ENCODE assay signal across 9 cellular contexts in genomic region chr1:203672354-203672753, GRCh38. TPM values are rescaled to one million over a fixed set of nuclear protein-coding genes. Genes with fewer than 3 reads are reported as not detected.
A peak's percentile ranks its signal among the peaks of the same experiment; 100 is the strongest.
DNase-seq lines count a peak whose midpoint lies in the region; ATAC-seq, FAIRE-seq and TF ChIP-seq lines count a peak whose summit lies in the region.
"Had no signal": no experiment of that assay in that cellular context is flagged by ENCODE, and none has a peak within 500 bp of the region (broad histone marks: within the 10 kb centered on the region; RNA-seq: fewer than 3 reads in every experiment).

No MANE protein-coding gene starts in this region.

- TF ChIP-seq CTCF in liver (IDR thresholded peaks at IDR 0.05; ENCODE audit: low read depth, low read length, missing input control): no peak
- TF ChIP-seq CTCF in HepG2 (CRISPR knock-in tag; IDR thresholded peaks at IDR 0.05): no peak

- intact Hi-C loops in HepG2 (cut with micrococcal nuclease; ENCODE audit: unreplicated experiment) (no loop called here), aorta (cut with DNase I) (loop anchor here (2.0 to 5.0 kb wide), 2 partner anchors 20 to 45 kb away; partner anchors contain the start of gene ATP2B4 (in 1 of the 2))

- no peaks in the 10 kb centered on the region for H3K9me3 Mint-ChIP-seq in effector memory CD8-positive, alpha-beta T cell

- BruUV-seq in HepG2 (replicated peaks; lab: Mats Ljungman, UMichigan): no TSS peak

- DNase-seq in HepG2 (ENCODE audit: low spot score): no peak
- DNase-seq in effector memory CD8-positive, alpha-beta T cell: peak; percentile 30 to 55 (median 54)
- DNase-seq in myocyte (ENCODE audit: low read depth): peak; percentile 72
- DNase-seq in aorta: peak; percentile 75 to 87
- DNase-seq in activated CD4-positive, alpha-beta T cell treated with anti-CD3 and anti-CD28 coated beads for 1 hour: no peak
- DNase-seq in NCI-H2171 treated with DMSO at 0.1 percent for 48 hours (lab: John Stamatoyannopoulos, UW): no peak
- DNase-seq: NCI-H446 had no signal

- peak overlapping the region; percentile 72 to 79 for H3K4me3 Mint-ChIP-seq in effector memory CD8-positive, alpha-beta T cell

- 76% methylated on average over 11 of the region's 11 CpGs for WGBS in liver
- WGBS in HepG2 (ENCODE audit: low lambda C conversion rate): 62% methylated on average over 6 of the region's 11 CpGs
- WGBS in aorta, 2 donors: 1 to 7% methylated on average over 11 of the region's 11 CpGs

- H3K4me1 Mint-ChIP-seq in effector memory CD8-positive, alpha-beta T cell (ENCODE audit: low read depth in 2 of 2): peaks cover 71 to 81% of the 10 kb centered on the region in 2 donors

- TF ChIP-seq RAD21 in liver (IDR thresholded peaks at IDR 0.05) (no peak), HepG2 (CRISPR knock-in tag; IDR thresholded peaks at IDR 0.05) (no peak)

- TF ChIP-seq EP300 in HepG2 (IDR thresholded peaks at IDR 0.05; ENCODE audit: low read depth in 2 of 2, low read length in 2 of 2) (no peak), HepG2 (CRISPR knock-in tag; IDR thresholded peaks at IDR 0.05; ENCODE audit: borderline replicate concordance) (no peak)

- FAIRE-seq in HepG2 (lab: Jason Lieb, UNC): no peak

- H3K4me3 ChIP-seq in liver (ENCODE audit: low read depth in 1 of 3, low read length in 3 of 3): no peak overlapping the region
- no peak overlapping the region for H3K4me3 ChIP-seq in HepG2 (replicated peaks in 1 of 3; ENCODE audit: insufficient read depth in 1 of 3, low read depth in 2 of 3, low read length in 3 of 3)
- no peak overlapping the region for H3K4me3 ChIP-seq in aorta (ENCODE audit: low read length in 2 of 2)

- peaks cover 1 to 29% (median 14%) of the 10 kb centered on the region in 4 donors for H3K4me1 ChIP-seq in liver (ENCODE audit: control insufficient read depth in 4 of 4, insufficient read depth in 4 of 4, low read length in 3 of 4)
- no peaks in the 10 kb centered on the region for H3K4me1 ChIP-seq in HepG2 (ENCODE audit: insufficient read depth, low read length)
- peaks cover 2 to 6% of the 10 kb centered on the region in 2 donors for H3K4me1 ChIP-seq in aorta (ENCODE audit: control insufficient read depth in 1 of 2, insufficient read depth in 2 of 2, low read length in 2 of 2)

- peak overlapping the region; percentile 96 to 97 for H3K27ac Mint-ChIP-seq in effector memory CD8-positive, alpha-beta T cell

- H2AFZ ChIP-seq in HepG2 (ENCODE audit: low read length): no peak overlapping the region

- H3K36me3 Mint-ChIP-seq in effector memory CD8-positive, alpha-beta T cell (ENCODE audit: insufficient read depth): peaks cover 28% of the 10 kb centered on the region

- no peaks in the 10 kb centered on the region for H3K79me2 ChIP-seq in HepG2 (ENCODE audit: insufficient read depth, low read length)

- H3K9me3 ChIP-seq in liver (ENCODE audit: control insufficient read depth in 4 of 4, low read length in 3 of 4) (no peaks in the 10 kb centered on the region), HepG2 (ENCODE audit: low read length) (no peaks in the 10 kb centered on the region), aorta (ENCODE audit: control insufficient read depth, low read length) (no peaks in the 10 kb centered on the region)

- H3K27ac ChIP-seq in liver (ENCODE audit: low read depth in 1 of 2, low read length in 2 of 2) (peak overlapping the region; percentile 5 to 68), HepG2 (ENCODE audit: extremely low read length, insufficient read depth, low read length) (no peak overlapping the region), aorta (ENCODE audit: low read depth in 1 of 2, low read length in 2 of 2) (peak overlapping the region; percentile 81 to 98)

- no peak overlapping the region for H3K4me2 ChIP-seq in HepG2 (ENCODE audit: low read depth, low read length)

- POLR2A ChIA-PET in HepG2 (lab: Yijun Ruan, JAX): no interaction called here

- no peaks in the 10 kb centered on the region for H3K27me3 Mint-ChIP-seq in effector memory CD8-positive, alpha-beta T cell

- in situ Hi-C loops in HepG2 (cut with HindIII; ENCODE audit: extremely low pct_ligation_motif_present, low pct_unique_long_range_greater_than_20kb): no loop called here

- ATAC-seq in HepG2 (no peak), aorta (ENCODE audit: low FRiP score) (peak; percentile 73), GM21619 (IDR thresholded peaks at IDR 0.05; ENCODE audit: unreplicated experiment) (no peak)
- ATAC-seq in effector memory CD8-positive, alpha-beta T cell (replicated peaks): peak; percentile 39

- H3K27me3 ChIP-seq in liver (ENCODE audit: control insufficient read depth in 4 of 4, insufficient read depth in 4 of 4, low read length in 3 of 4): no peaks in the 10 kb centered on the region
- H3K27me3 ChIP-seq in HepG2 (ENCODE audit: control insufficient read depth in 1 of 2, insufficient read depth in 2 of 2, low read length in 2 of 2): peaks cover 1 to 14% of the 10 kb centered on the region in 2 experiments; a peak in 3 of 5 replicates
- H3K27me3 ChIP-seq in aorta (ENCODE audit: control insufficient read depth in 1 of 2, insufficient read depth in 2 of 2, low read length in 1 of 2): no peaks in the 10 kb centered on the region

- H3K36me3 ChIP-seq in liver (ENCODE audit: control insufficient read depth in 4 of 4, insufficient read depth in 3 of 4, low read depth in 1 of 4, low read length in 3 of 4) (no peaks in the 10 kb centered on the region), HepG2 (replicated peaks in 1 of 2; ENCODE audit: control insufficient read depth in 1 of 2, insufficient read depth in 2 of 2, low read length in 2 of 2) (no peaks in the 10 kb centered on the region), aorta (ENCODE audit: control insufficient read depth in 1 of 2, insufficient read depth in 2 of 2, low read length in 1 of 2) (no peaks in the 10 kb centered on the region)

- CTCF ChIA-PET in HepG2 (lab: Yijun Ruan, JAX; ENCODE audit: low intra/inter-chr PET ratio, low total read pairs): no interaction called here

- TF ChIP-seq POLR2A in HepG2 (IDR thresholded peaks at IDR 0.05; ENCODE audit: insufficient read depth in 1 of 2, low read depth in 2 of 2, low read length in 2 of 2): no peak

- no peaks in the 10 kb centered on the region for H4K20me1 ChIP-seq in HepG2 (ENCODE audit: insufficient read depth, low read length)

- H3K9ac ChIP-seq in liver (ENCODE audit: low read depth in 1 of 2, low read length in 2 of 2) (no peak overlapping the region), HepG2 (ENCODE audit: insufficient read depth, low read depth, low read length) (no peak overlapping the region)

TF ChIP-seq in liver, 16 proteins besides CTCF, POLR2A, EP300 and RAD21 (continues in another document):
- TF ChIP-seq GABPA (IDR thresholded peaks at IDR 0.05 in 1 of 2, conservative IDR thresholded peaks at IDR 0.05 in 1 of 2) (no peak), RXRA (IDR thresholded peaks at IDR 0.05) (no peak), NR2F2 (IDR thresholded peaks at IDR 0.05) (no peak), FOXA2 (IDR thresholded peaks at IDR 0.05) (no peak), JUND (IDR thresholded peaks at IDR 0.05) (no peak), FOXA1 (IDR thresholded peaks at IDR 0.05) (no peak)

TF ChIP-seq in HepG2, 621 proteins besides CTCF, POLR2A, EP300 and RAD21 (continues in another document):
- TF ChIP-seq MEIS1 (CRISPR knock-in tag; IDR thresholded peaks at IDR 0.05; ENCODE audit: borderline replicate concordance) (no peak), GATAD1 (CRISPR knock-in tag; IDR thresholded peaks at IDR 0.05) (no peak), ZNF101 (CRISPR knock-in tag; IDR thresholded peaks at IDR 0.05; ENCODE audit: borderline replicate concordance, low read depth) (no peak), SNAPC2 (CRISPR knock-in tag; IDR thresholded peaks at IDR 0.05) (no peak), TSC22D2 (CRISPR knock-in tag; IDR thresholded peaks at IDR 0.05; ENCODE audit: borderline replicate concordance) (no peak)

RNA-seq across cellular contexts. Expression of gene ATP2B4, which starts 45.7 kb away (rescaled TPM):
- 10 to 100 TPM; 38.6 to 43.6 TPM for total RNA-seq in liver
- 10 to 100 TPM in 1 of 2 donors, 1 to 10 TPM in 1; 9.6 to 30.6 TPM for polyA plus RNA-seq in liver
- 6.2 and 12.4 TPM in 2 replicates for total RNA-seq in HepG2 (2016; rRNA removed; fragmentation: Illumina TruSeq; extraction: Trizol)
- 1.7 TPM in 2 replicates for total RNA-seq in HepG2 (2016; cell fraction: cytosol; rRNA removed; fragmentation: Illumina TruSeq; extraction: Trizol; ENCODE audit: low read depth)
- total RNA-seq in HepG2 (2016; cell fraction: insoluble cytoplasmic fraction; rRNA removed; fragmentation: Illumina TruSeq; extraction: Trizol): 6.9 and 11.1 TPM in 2 replicates
- 3.0 and 3.9 TPM in 2 replicates for total RNA-seq in HepG2 (2016; cell fraction: membrane; rRNA removed; fragmentation: Illumina TruSeq; extraction: Trizol)
- 19.3 and 20.7 TPM in 2 replicates for total RNA-seq in HepG2 (2016; cell fraction: nucleus; rRNA removed; fragmentation: Illumina TruSeq; extraction: Trizol)
- polyA plus RNA-seq in HepG2 (2011; rRNA removed): 9.0 and 9.9 TPM in 2 replicates
- 5.2 and 7.5 TPM in 2 replicates for polyA plus RNA-seq in HepG2 (2011; cell fraction: cytosol; rRNA removed)
- polyA plus RNA-seq in HepG2 (2011; cell fraction: nucleus; rRNA removed): 12.2 and 12.9 TPM in 2 replicates
- polyA plus RNA-seq in HepG2 (2012): 6.8 and 9.0 TPM in 2 replicates
- polyA plus RNA-seq in HepG2 (2016; cell fraction: cytosol; fragmentation: Illumina TruSeq; extraction: Trizol; ENCODE audit: low read depth): 0.69 and 0.76 TPM in 2 replicates
- 3.5 and 4.1 TPM in 2 replicates for polyA plus RNA-seq in HepG2 (2016; cell fraction: insoluble cytoplasmic fraction; fragmentation: Illumina TruSeq; extraction: Trizol; ENCODE audit: low read depth)
- polyA plus RNA-seq in HepG2 (2016; cell fraction: membrane; fragmentation: Illumina TruSeq; extraction: Trizol; ENCODE audit: low read depth): 1.8 and 2.0 TPM in 2 replicates
- polyA plus RNA-seq in HepG2 (2016; cell fraction: nucleus; fragmentation: Illumina TruSeq; extraction: Trizol; ENCODE audit: insufficient read depth, low read depth): 17.9 and 18.5 TPM in 2 replicates
- 32.7 and 131 TPM in 2 replicates for polyA minus RNA-seq in HepG2 (2011; rRNA and poly(A)+ RNA removed; ENCODE audit: low replicate concordance)
- polyA minus RNA-seq in HepG2 (2011; cell fraction: cytosol; rRNA and poly(A)+ RNA removed): 14.0 and 16.7 TPM in 2 replicates
- 14.4 and 22.9 TPM in 2 replicates for polyA minus RNA-seq in HepG2 (2011; cell fraction: nucleus; rRNA and poly(A)+ RNA removed)
- 13.9 and 17.5 TPM in 2 replicates for total RNA-seq in myocyte
- polyA plus RNA-seq in myocyte (2012): 24.5 TPM
- 100 to 1,000 TPM; 154 to 169 TPM for total RNA-seq in aorta
- 10 to 100 TPM; 15.2 to 67.8 TPM for polyA plus RNA-seq in aorta

Comparison
In these comparisons a context has a peak if more than half of its experiments do, and no peak if none do; other contexts are left out.
1. ATAC-seq: peak in effector memory CD8-positive, alpha-beta T cell (single experiment) and aorta (single experiment); none in HepG2 (single experiment) and GM21619 (single experiment).
2. DNase-seq: peak in effector memory CD8-positive, alpha-beta T cell (3 of 3), myocyte (single experiment) and aorta (2 of 2); none in HepG2 (single experiment), activated CD4-positive, alpha-beta T cell treated with anti-CD3 and anti-CD28 coated beads for 1 hour (single experiment) and NCI-H2171 treated with DMSO at 0.1 percent for 48 hours (single experiment).